In the genomic region with DNA sequence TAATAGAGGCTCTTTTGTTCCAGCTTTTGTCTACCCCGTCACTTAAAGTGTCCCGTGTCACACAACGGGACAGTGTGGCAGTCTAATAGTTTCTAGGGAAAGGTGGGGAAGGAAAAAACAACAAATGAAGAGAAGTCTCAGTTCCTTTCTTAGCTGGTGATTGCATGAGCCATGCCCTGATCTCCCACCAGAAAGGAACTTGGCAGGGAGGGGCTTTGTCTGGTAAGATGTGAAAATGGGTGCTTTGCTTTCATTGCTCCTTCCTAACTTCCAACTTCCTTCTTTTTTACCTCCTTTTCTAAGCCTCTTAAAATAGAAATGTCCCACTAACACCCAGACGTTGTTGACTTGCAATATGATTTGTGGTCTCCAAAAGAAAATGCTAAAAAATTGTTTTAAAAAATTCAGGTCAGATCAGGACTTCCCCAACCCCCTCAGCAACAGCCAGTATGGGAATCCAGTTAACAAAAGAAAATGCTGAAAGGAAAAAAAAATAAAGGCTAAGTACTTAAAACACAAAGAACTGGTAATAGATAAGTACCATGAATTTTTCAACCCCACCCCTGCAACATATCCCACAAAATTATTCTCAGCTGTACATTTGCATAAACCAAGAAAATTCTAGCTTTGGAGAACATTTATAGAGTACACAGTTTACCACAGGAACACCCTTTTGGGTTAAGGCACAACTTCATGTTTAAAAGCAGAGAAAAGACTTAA, we compare ENCODE assay signal across 8 cellular contexts.
DNase-seq lines count a peak whose midpoint lies in the region; ATAC-seq and TF ChIP-seq lines count a peak whose summit lies in the region.
"Had no signal": no experiment of that assay in that cellular context is flagged by ENCODE, and none has a peak within 500 bp of the region (broad histone marks: within the 10 kb centered on the region; RNA-seq: fewer than 3 reads in every experiment).

No MANE protein-coding gene starts in this region.

- in situ Hi-C loops in IMR-90 (cut with MboI; ENCODE audit: low sequenced_read_pairs): no loop called here

- no peaks in the 10 kb centered on the region for H3K9me3 Mint-ChIP-seq in effector memory CD8-positive, alpha-beta T cell

- H3K9me2 ChIP-seq in PC-3 (replicated peaks; ENCODE audit: low read length): no peaks in the 10 kb centered on the region

- TF ChIP-seq RAD21 in IMR-90 (IDR thresholded peaks at IDR 0.05; ENCODE audit: low read length): no peak

- H3K23ac ChIP-seq in IMR-90 (ENCODE audit: low read depth, low read length): no peak overlapping the region

- no peaks in the 10 kb centered on the region for H3K36me3 ChIP-seq in IMR-90 (ENCODE audit: control insufficient read depth, insufficient read depth, low read length)
- H3K36me3 ChIP-seq in PC-3 (ENCODE audit: low read depth, low read length): no peaks in the 10 kb centered on the region
- H3K36me3 ChIP-seq in spleen: no peaks in the 10 kb centered on the region

- no peak overlapping the region for H4K5ac ChIP-seq in IMR-90 (ENCODE audit: low read depth, low read length)

- H3F3A ChIP-seq in PC-3 (ENCODE audit: low read length, unreplicated experiment): no peaks in the 10 kb centered on the region

- WGBS in IMR-90 (ENCODE audit: extremely low coverage in 2 of 2, insufficient read length in 1 of 2), 2 experiments: 60% methylated on average over 1 of the region's 4 CpGs; no CpG with 5 or more reads in 1 of the 2 experiments
- 33 to 65% (median 55%) methylated on average over 4 of the region's 4 CpGs for WGBS in spleen, 5 donors

- no peaks in the 10 kb centered on the region for H3K27me3 ChIP-seq in IMR-90 (ENCODE audit: control insufficient read depth, insufficient read depth, low read length)
- H3K27me3 ChIP-seq in PC-3 (ENCODE audit: low read length): no peaks in the 10 kb centered on the region
- H3K27me3 ChIP-seq in spleen (replicated peaks in 1 of 7): no peaks in the 10 kb centered on the region

- POLR2A ChIA-PET in IMR-90 (lab: Charles Lee; ENCODE audit: unreplicated experiment): no interaction called here
- POLR2A ChIA-PET in PC-3 (lab: Charles Lee; ENCODE audit: unreplicated experiment): no interaction called here

- DNase-seq in IMR-90 (no peak), PC-3 (no peak), spleen (no peak), dedifferentiated amniotic fluid mesenchymal stem cell (ENCODE audit: extremely low spot score) (no peak), NCI-H345 (lab: John Stamatoyannopoulos, UW) (no peak)
- no peak for DNase-seq in effector memory CD8-positive, alpha-beta T cell
- DNase-seq: effector CD4-positive, alpha-beta T cell had no signal

- H3K9ac ChIP-seq in IMR-90 (ENCODE audit: low read depth, low read length) (no peak overlapping the region), PC-3 (ENCODE audit: low read length) (no peak overlapping the region)

- no peak for ATAC-seq in IMR-90 (ENCODE audit: low read depth)
- ATAC-seq in PC-3: no peak
- ATAC-seq in effector memory CD8-positive, alpha-beta T cell (replicated peaks): no peak
- no peak for ATAC-seq in HG03280 (IDR thresholded peaks at IDR 0.05; ENCODE audit: unreplicated experiment)

- H3K4me3 Mint-ChIP-seq in effector memory CD8-positive, alpha-beta T cell: peak overlapping the region; percentile 69 to 72

- BruUV-seq in IMR-90 (replicated peaks; lab: Mats Ljungman, UMichigan) (no TSS peak), PC-3 (replicated peaks; lab: Mats Ljungman, UMichigan) (no TSS peak)

- H4K20me1 ChIP-seq in IMR-90 (ENCODE audit: insufficient read depth, low read length): no peaks in the 10 kb centered on the region; the same call in 1 of the 2 replicates
- H4K20me1 ChIP-seq in PC-3 (ENCODE audit: low read length): no peaks in the 10 kb centered on the region

- 0 out of 2 replicates have a peak, but pooled peaks cover 6% of the 10 kb centered on the region for H3K9me1 ChIP-seq in IMR-90 (ENCODE audit: insufficient read depth, low read length)

- peak overlapping the region; percentile 13; the same call in 1 of the 3 replicates for H2BK15ac ChIP-seq in IMR-90 (ENCODE audit: low read depth, low read length)

- H3K4me1 ChIP-seq in IMR-90 (ENCODE audit: control insufficient read depth, insufficient read depth, low read length) (peaks cover 5% of the 10 kb centered on the region), PC-3 (ENCODE audit: insufficient read depth, low read length) (peaks cover 16% of the 10 kb centered on the region), spleen (peaks cover 0 to 44% (median 27%) of the 10 kb centered on the region in 6 donors)

- H3K9me3 ChIP-seq in IMR-90 (ENCODE audit: control insufficient read depth, insufficient read depth, low read length) (no peaks in the 10 kb centered on the region), PC-3 (ENCODE audit: low read length) (no peaks in the 10 kb centered on the region), spleen (no peaks in the 10 kb centered on the region)

- no peaks in the 10 kb centered on the region for H3K27me3 Mint-ChIP-seq in effector memory CD8-positive, alpha-beta T cell

- peak overlapping the region; percentile 18; the same call in 1 of the 2 replicates for H2AK5ac ChIP-seq in IMR-90 (ENCODE audit: low read depth, low read length)

- TF ChIP-seq POLR2A in IMR-90 (IDR thresholded peaks at IDR 0.05; ENCODE audit: low read depth, low read length) (no peak), spleen (IDR thresholded peaks at IDR 0.05) (no peak)

- H3K14ac ChIP-seq in IMR-90 (replicated peaks; ENCODE audit: low read depth, low read length): no peak overlapping the region; the same call in 1 of the 2 replicates

- H2AK9ac ChIP-seq in IMR-90 (replicated peaks; ENCODE audit: low read depth, low read length, poor library complexity): no peak overlapping the region

- no peak overlapping the region for H4K91ac ChIP-seq in IMR-90 (ENCODE audit: insufficient read depth, low read depth, low read length)

- peaks cover 19% of the 10 kb centered on the region for H3K36me3 Mint-ChIP-seq in effector memory CD8-positive, alpha-beta T cell (ENCODE audit: insufficient read depth)

- H3K18ac ChIP-seq in IMR-90 (ENCODE audit: low read depth, low read length): peak overlapping the region; percentile 76

- H2AFZ ChIP-seq in IMR-90 (replicated peaks; ENCODE audit: low read length, poor library complexity): no peak overlapping the region
- peak overlapping the region; percentile 7; the same call in 1 of the 2 replicates for H2AFZ ChIP-seq in PC-3 (ENCODE audit: low read length)

- H3K4ac ChIP-seq in IMR-90 (ENCODE audit: low read depth, low read length): peak overlapping the region; percentile 19; the same call in 1 of the 2 replicates

- H2BK5ac ChIP-seq in IMR-90 (ENCODE audit: low read depth, low read length, poor library complexity, severe bottlenecking): no peak overlapping the region

- no peak for TF ChIP-seq CTCF in IMR-90 (conservative IDR thresholded peaks at IDR 0.05; ENCODE audit: low read depth, low read length)
- no peak for TF ChIP-seq CTCF in PC-3 (conservative IDR thresholded peaks at IDR 0.05; ENCODE audit: low read depth, low read length)
- TF ChIP-seq CTCF in spleen (IDR thresholded peaks at IDR 0.05 in 8 of 11, conservative IDR thresholded peaks at IDR 0.05 in 3 of 11): no peak

- H2BK20ac ChIP-seq in IMR-90 (ENCODE audit: low read depth, low read length): peak overlapping the region; percentile 40; the same call in 1 of the 2 replicates

- H3K4me2 ChIP-seq in IMR-90 (ENCODE audit: low read depth, low read length): no peak overlapping the region; the same call in 1 of the 2 replicates
- H3K4me2 ChIP-seq in PC-3 (ENCODE audit: low read length): peak overlapping the region; percentile 53; the same call in 1 of the 2 replicates

- H3K56ac ChIP-seq in IMR-90 (ENCODE audit: extremely low read depth, insufficient read depth, low read length): no peak overlapping the region

- no peak overlapping the region for H3K27ac ChIP-seq in IMR-90 (ENCODE audit: insufficient read depth, low read length)
- H3K27ac ChIP-seq in PC-3 (ENCODE audit: low read length): peak overlapping the region; percentile 59
- H3K27ac ChIP-seq in spleen: peak overlapping the region in 7 of 8 donors; percentile 30 to 87 (median 74)

- H3K4me3 ChIP-seq in IMR-90 (ENCODE audit: insufficient read depth, low read depth, low read length) (no peak overlapping the region), PC-3 (ENCODE audit: low read length) (no peak overlapping the region), spleen (no peak overlapping the region)

- H2BK120ac ChIP-seq in IMR-90 (ENCODE audit: low read depth, low read length): peak overlapping the region; percentile 22; the same call in 1 of the 2 replicates

- intact Hi-C loops in IMR-90 (cut with micrococcal nuclease) (no loop called here), PC-3 (cut with micrococcal nuclease) (no loop called here), spleen (cut with DNase I; ENCODE audit: low total_unique reads) (no loop called here)

- no peaks in the 10 kb centered on the region for H3K79me2 ChIP-seq in PC-3 (ENCODE audit: low read length)

- peaks cover 25 to 49% of the 10 kb centered on the region in 2 donors for H3K4me1 Mint-ChIP-seq in effector memory CD8-positive, alpha-beta T cell (ENCODE audit: low read depth in 2 of 2)

- peak overlapping the region; percentile 93 to 95 for H3K27ac Mint-ChIP-seq in effector memory CD8-positive, alpha-beta T cell

- H3K79me1 ChIP-seq in IMR-90 (ENCODE audit: low read depth in 1 of 2, low read length in 2 of 2): no peaks in the 10 kb centered on the region

- H4K8ac ChIP-seq in IMR-90 (ENCODE audit: low read depth in 2 of 2, low read length in 2 of 2): 0 out of 4 replicates have a peak overlapping the region, but pooled peaks of 1 of the 2 experiments have one; percentile 33

- dilution Hi-C loops in IMR-90 (cut with HindIII; ENCODE audit: low sequenced_read_pairs, unreplicated experiment): no loop called here

- CTCF ChIA-PET in IMR-90 (lab: Yijun Ruan, JAX): interaction anchor here (0.9 kb wide), 1 partner anchor 10 kb away, joined by 3 read pairs; no protein-coding TSS in a partner anchor
- CTCF ChIA-PET in PC-3 (lab: Charles Lee): no interaction called here

TF ChIP-seq in IMR-90, 13 proteins besides CTCF, POLR2A, EP300 and RAD21 (continues in another document):
- TF ChIP-seq MAZ (IDR thresholded peaks at IDR 0.05; ENCODE audit: borderline replicate concordance, low read depth, low read length): no peak
- TF ChIP-seq RFX5 (IDR thresholded peaks at IDR 0.05; ENCODE audit: low read depth, low read length): no peak
- TF ChIP-seq BHLHE40 (IDR thresholded peaks at IDR 0.05; ENCODE audit: low read depth, low read length): no peak
- no peak for TF ChIP-seq RCOR1 (IDR thresholded peaks at IDR 0.05; ENCODE audit: insufficient replicate concordance, low read length)
- TF ChIP-seq MAFK (IDR thresholded peaks at IDR 0.05; ENCODE audit: low read depth, low read length): no peak
- no peak for TF ChIP-seq SMC3 (IDR thresholded peaks at IDR 0.05; ENCODE audit: low read depth, low read length)
